ENCODE assay signal across 4 cellular contexts in the genomic region with DNA sequence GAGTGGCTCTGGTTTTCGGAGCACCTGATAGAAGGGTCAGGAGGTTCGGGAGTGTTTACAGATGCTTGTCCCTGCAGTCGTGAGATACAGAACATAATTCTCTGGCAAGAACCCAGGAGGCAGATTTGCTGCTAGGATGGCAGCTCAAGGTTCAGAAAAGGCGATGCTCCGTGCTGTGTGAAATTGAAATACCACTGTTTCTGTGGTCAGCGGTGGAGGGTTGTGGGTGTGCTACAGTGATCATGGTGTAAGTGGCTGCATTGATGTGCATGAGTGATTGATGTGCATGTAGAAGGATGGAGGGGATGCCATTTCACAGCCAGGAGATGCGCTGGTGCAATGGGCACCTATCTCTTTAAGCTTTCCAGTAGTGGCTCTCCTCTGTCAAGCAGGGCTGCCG.
"Had no signal": no experiment of that assay in that cellular context is flagged by ENCODE, and none has a peak within 500 bp of the region (broad histone marks: within the 10 kb centered on the region; RNA-seq: fewer than 3 reads in every experiment).

No MANE protein-coding gene starts in this region.

- H3K4me2 ChIP-seq: GM23338 had no signal

- H2AFZ ChIP-seq: GM23338 had no signal

- H3K4me3 ChIP-seq: GM23338 had no signal

- ATAC-seq: GM23338, HepG2 had no signal

- DNase-seq: H9, HCEC 1CT had no signal
